In the genomic region with DNA sequence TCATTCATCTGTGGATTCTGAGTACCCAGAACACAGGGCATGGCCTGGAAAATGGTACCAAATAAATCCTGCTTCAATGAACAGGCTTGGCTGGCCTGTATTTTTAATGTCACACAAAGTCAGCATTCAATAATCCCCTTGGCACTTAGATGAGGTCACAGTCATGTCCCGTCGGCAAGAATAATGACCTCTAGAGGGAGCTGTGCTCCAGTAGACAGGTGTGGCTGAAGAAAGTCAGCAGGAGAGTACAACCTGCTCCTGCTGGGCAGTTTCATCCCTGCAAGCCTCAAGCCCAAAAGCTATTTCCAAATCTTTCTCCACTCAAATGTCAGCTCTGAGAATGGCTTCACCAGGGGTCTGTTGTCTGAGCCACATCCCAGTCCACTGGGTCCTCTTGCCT, we compare ENCODE assay signal across 8 cellular contexts.
DNase-seq lines count a peak whose midpoint lies in the region; ATAC-seq and TF ChIP-seq lines count a peak whose summit lies in the region.

No MANE protein-coding gene starts in this region.

- H3K27ac ChIP-seq in esophagus squamous epithelium = no peak overlapping the region

- H3K27me3 ChIP-seq in esophagus squamous epithelium = no peaks in the 10 kb centered on the region

- intact Hi-C loops in esophagus squamous epithelium (cut with DNase I) = no loop called here

- no peak overlapping the region for H3K4me3 Mint-ChIP-seq in type B pancreatic cell

- TF ChIP-seq POLR2A in esophagus squamous epithelium (IDR thresholded peaks at IDR 0.05) = no peak

- H3K4me1 Mint-ChIP-seq in type B pancreatic cell (ENCODE audit: unreplicated experiment) = no peaks in the 10 kb centered on the region

- no peak overlapping the region for H3K4me3 ChIP-seq in esophagus squamous epithelium

- H3K27me3 Mint-ChIP-seq in type B pancreatic cell = peaks cover 20% of the 10 kb centered on the region

- peak in 5 of 6 experiments; percentile 23 to 56 (median 41) for TF ChIP-seq CTCF in esophagus squamous epithelium (IDR thresholded peaks at IDR 0.05)
- peak; percentile 71 for TF ChIP-seq CTCF in type B pancreatic cell (conservative IDR thresholded peaks at IDR 0.05)

- no peak overlapping the region for H3K27ac Mint-ChIP-seq in type B pancreatic cell

- peaks cover 5% of the 10 kb centered on the region for H3K9me3 Mint-ChIP-seq in type B pancreatic cell

- no peaks in the 10 kb centered on the region for H3K4me1 ChIP-seq in esophagus squamous epithelium

- H3K36me3 ChIP-seq in esophagus squamous epithelium = no peaks in the 10 kb centered on the region

- H3K9me3 ChIP-seq in esophagus squamous epithelium = no peaks in the 10 kb centered on the region

- peak; percentile 76 for ATAC-seq in GM21717 (IDR thresholded peaks at IDR 0.05; ENCODE audit: unreplicated experiment)

- no peaks in the 10 kb centered on the region for H3K36me3 Mint-ChIP-seq in type B pancreatic cell

- 5% methylated on average over 2 of the region's 2 CpGs; no CpG with 5 or more reads in 1 of the 2 donors for WGBS in esophagus squamous epithelium, 2 donors

- DNase-seq in NCI-H1417 (lab: John Stamatoyannopoulos, UW) (peak in 2 of 3 experiments; percentile 3 to 17), NCI-H1417 treated with DMSO at 0.1 percent for 48 hours (lab: John Stamatoyannopoulos, UW) (no peak), NCI-H1092 (lab: John Stamatoyannopoulos, UW) (peak; percentile 5), esophagus squamous epithelium (lab: John Stamatoyannopoulos, UW) (no peak), type B pancreatic cell (ENCODE audit: extremely low spot score, unreplicated experiment) (no peak), NCI-H345 (lab: John Stamatoyannopoulos, UW) (no peak), GM03348 (ENCODE audit: low spot score) (no peak)

Comparison
In these comparisons a context has a peak if more than half of its experiments do, and no peak if none do; other contexts are left out.
1. DNase-seq: peak in NCI-H1417 (2 of 3) and NCI-H1092 (single experiment); none in NCI-H1417 treated with DMSO at 0.1 percent for 48 hours (single experiment), esophagus squamous epithelium (single experiment), type B pancreatic cell (single experiment), NCI-H345 (single experiment) and GM03348 (single experiment).